31 cellular contexts compared by ENCODE assay signal in the genomic region with DNA sequence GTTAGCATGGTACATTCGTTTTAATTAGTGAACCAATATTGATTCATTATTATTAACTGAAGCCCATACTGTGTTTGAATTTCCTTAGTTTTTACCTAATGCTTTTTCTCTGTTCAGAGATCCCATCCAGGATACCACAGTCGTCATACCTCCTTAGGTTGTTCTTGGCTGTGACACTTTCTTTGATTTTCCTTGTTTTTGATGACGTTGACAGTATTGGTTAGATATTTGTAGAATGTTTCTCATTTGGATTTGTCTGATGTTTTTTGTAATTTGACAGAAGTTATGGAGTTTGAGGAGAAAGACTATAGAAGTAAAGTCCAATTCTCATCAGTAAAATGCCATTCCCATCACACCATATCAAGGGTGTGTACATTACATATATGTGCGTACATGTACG.
"Had no signal": no experiment of that assay in that cellular context is flagged by ENCODE, and none has a peak within 500 bp of the region (broad histone marks: within the 10 kb centered on the region; RNA-seq: fewer than 3 reads in every experiment).

No MANE protein-coding gene starts in this region.

- H3K9me3 ChIP-seq: neutrophil, psoas muscle, right lobe of liver, sigmoid colon, suprapubic skin, testis, tibial artery, transverse colon, upper lobe of right lung, vagina had no signal

- H2AFZ ChIP-seq: parathyroid adenoma had no signal

- H3K27ac Mint-ChIP-seq: naive thymus-derived CD8-positive, alpha-beta T cell; natural killer cell treated with Interleukin-12 subunit alpha and Interleukin-12 subunit beta and Interleukin-15 and Interleukin-18, amount 100 ng/mL, for 72 hours; nephron progenitor cell; progenitor cell of endocrine pancreas; stimulated activated memory B cell treated with anti-CD40 and anti-IgM and Interleukin-4, amounts not matched to agents 10 μg/mL and 1 μg/mL and 100 μg/mL, for 72 hours; stimulated activated naive CD8-positive, alpha-beta T cell treated with anti-CD3 and anti-CD28 coated beads, Interleukin-15, amount 100 ng/mL, for 72 hours had no signal

- H3K27me3 Mint-ChIP-seq: naive thymus-derived CD8-positive, alpha-beta T cell; progenitor cell of endocrine pancreas; stimulated activated memory B cell treated with anti-CD40 and anti-IgM and Interleukin-4, amounts not matched to agents 10 μg/mL and 1 μg/mL and 100 μg/mL, for 72 hours; stimulated activated naive CD8-positive, alpha-beta T cell treated with anti-CD3 and anti-CD28 coated beads, Interleukin-15, amount 100 ng/mL, for 72 hours; type B pancreatic cell had no signal

- DNase-seq: naive thymus-derived CD8-positive, alpha-beta T cell; nephron progenitor cell; nucleus accumbens; posterior cingulate gyrus; psoas muscle; right cardiac atrium; right lobe of liver; sigmoid colon; small intestine; stimulated activated CD4-positive, alpha-beta T cell treated with anti-CD3 and anti-CD28 coated beads, Interleukin-12 subunit alpha, Interleukin-12 subunit beta, amount 100 ng/mL, for 4 hours; stimulated activated CD4-positive, alpha-beta T cell treated with anti-CD3 and anti-CD28 coated beads, Interleukin-1b, Interleukin-23, amount 100 ng/mL, for 48 hours; stimulated activated CD4-positive, alpha-beta T cell treated with anti-CD3 and anti-CD28 coated beads, Interleukin-4, amount 100 ng/mL, for 1 hour; stimulated activated CD4-positive, alpha-beta T cell treated with anti-CD3 and anti-CD28 coated beads, Interleukin-4, amount 100 ng/mL, for 4 hours; stimulated activated CD8-positive, alpha-beta memory T cell treated with anti-CD3 and anti-CD28 coated beads, Interleukin-4, amount 100 ng/mL, for 48 hours; stimulated activated naive CD4-positive, alpha-beta T cell; stimulated activated naive CD8-positive, alpha-beta T cell treated with anti-CD3 and anti-CD28 coated beads, Interleukin-15, amount 100 ng/mL, for 72 hours; stimulated activated naive CD8-positive, alpha-beta T cell treated with anti-CD3 and anti-CD28 coated beads, Interleukin-15, Interleukin-2, amounts not matched to agents 100 U/mL and 50 U/mL, for 24 hours; substantia nigra; testis; tibial artery; transverse colon; upper lobe of right lung had no signal

- H3K36me3 Mint-ChIP-seq: natural killer cell treated with Interleukin-12 subunit alpha and Interleukin-12 subunit beta and Interleukin-15 and Interleukin-18, amount 100 ng/mL, for 72 hours; stimulated activated memory B cell treated with anti-CD40 and anti-IgM and Interleukin-4, amounts not matched to agents 10 μg/mL and 1 μg/mL and 100 μg/mL, for 72 hours had no signal

- H3K9me3 Mint-ChIP-seq: naive thymus-derived CD8-positive, alpha-beta T cell; natural killer cell treated with Interleukin-12 subunit alpha and Interleukin-12 subunit beta and Interleukin-15 and Interleukin-18, amount 100 ng/mL, for 72 hours; stimulated activated memory B cell treated with anti-CD40 and anti-IgM and Interleukin-4, amounts not matched to agents 10 μg/mL and 1 μg/mL and 100 μg/mL, for 72 hours; stimulated activated naive CD8-positive, alpha-beta T cell treated with anti-CD3 and anti-CD28 coated beads, Interleukin-15, amount 100 ng/mL, for 72 hours had no signal

- ATAC-seq: naive thymus-derived CD8-positive, alpha-beta T cell; natural killer cell treated with Interleukin-12 subunit alpha and Interleukin-12 subunit beta and Interleukin-15 and Interleukin-18, amount 100 ng/mL, for 72 hours; psoas muscle; right cardiac atrium; right lobe of liver; stimulated activated memory B cell treated with anti-CD40 and anti-IgM and Interleukin-4, amounts not matched to agents 10 μg/mL and 1 μg/mL and 100 μg/mL, for 72 hours; stimulated activated naive CD8-positive, alpha-beta T cell treated with anti-CD3 and anti-CD28 coated beads, Interleukin-15, amount 100 ng/mL, for 72 hours; stimulated activated naive CD8-positive, alpha-beta T cell treated with anti-CD3 and anti-CD28 coated beads, Interleukin-15, Interleukin-2, amounts not matched to agents 100 U/mL and 50 U/mL, for 24 hours; upper lobe of right lung had no signal

- H3K9ac ChIP-seq: parathyroid adenoma had no signal

- H3K4me1 ChIP-seq: parathyroid adenoma, psoas muscle, right lobe of liver, sigmoid colon, suprapubic skin, testis, tibial artery, transverse colon, upper lobe of right lung, vagina had no signal

- H3K36me3 ChIP-seq: neutrophil, right lobe of liver, sigmoid colon, suprapubic skin, tibial artery, transverse colon, upper lobe of right lung, vagina had no signal

- H3K27ac ChIP-seq: neutrophil, parathyroid adenoma, psoas muscle, right lobe of liver, sigmoid colon, suprapubic skin, testis, tibial artery, transverse colon, upper lobe of right lung, vagina had no signal

- H3K4me1 Mint-ChIP-seq: nephron progenitor cell; stimulated activated naive CD8-positive, alpha-beta T cell treated with anti-CD3 and anti-CD28 coated beads, Interleukin-15, amount 100 ng/mL, for 72 hours had no signal

- H3K27me3 ChIP-seq: neutrophil, sigmoid colon, suprapubic skin, testis, tibial artery, transverse colon, upper lobe of right lung, vagina had no signal

- H3K4me3 ChIP-seq: psoas muscle, right lobe of liver, sigmoid colon, suprapubic skin, testis, tibial artery, transverse colon, upper lobe of right lung, vagina had no signal

- H3K4me3 Mint-ChIP-seq: naive thymus-derived CD8-positive, alpha-beta T cell; natural killer cell treated with Interleukin-12 subunit alpha and Interleukin-12 subunit beta and Interleukin-15 and Interleukin-18, amount 100 ng/mL, for 72 hours; nephron progenitor cell; neural crest cell; stimulated activated memory B cell treated with anti-CD40 and anti-IgM and Interleukin-4, amounts not matched to agents 10 μg/mL and 1 μg/mL and 100 μg/mL, for 72 hours; stimulated activated naive CD8-positive, alpha-beta T cell treated with anti-CD3 and anti-CD28 coated beads, Interleukin-15, amount 100 ng/mL, for 72 hours; type B pancreatic cell had no signal
